Comparison of ENCODE assay signal across 1 cellular context in genomic region chr16:23060458-23061320, GRCh38.
TF ChIP-seq lines count a peak whose summit lies in the region.

No MANE protein-coding gene starts in this region.

TF ChIP-seq in HepG2, 621 proteins besides CTCF, POLR2A, EP300 and RAD21 (continued from another document and continues in another):
- TF ChIP-seq SNAI1 (CRISPR knock-in tag; IDR thresholded peaks at IDR 0.05; ENCODE audit: borderline replicate concordance) (no peak), ARNT2 (CRISPR knock-in tag; IDR thresholded peaks at IDR 0.05; ENCODE audit: low read depth) (0 out of 2 replicates have a peak, but pooled peaks have one; percentile 51), HHEX (CRISPR knock-in tag; IDR thresholded peaks at IDR 0.05) (no peak), GATAD1 (CRISPR knock-in tag; IDR thresholded peaks at IDR 0.05) (0 out of 2 replicates have a peak, but pooled peaks have one; percentile 2), USF2 (IDR thresholded peaks at IDR 0.05; ENCODE audit: low read depth, low read length) (peak; percentile 54), USF2 (CRISPR knock-in tag; IDR thresholded peaks at IDR 0.05; ENCODE audit: borderline replicate concordance) (peak; percentile 31; the same call in 1 of the 2 replicates), ZNF317 (CRISPR knock-in tag; IDR thresholded peaks at IDR 0.05) (no peak), MNT (IDR thresholded peaks at IDR 0.05) (no peak), TAF15 (IDR thresholded peaks at IDR 0.05; ENCODE audit: low read depth, low read length, poor library complexity, severe bottlenecking) (no peak), ZNF296 (CRISPR knock-in tag; conservative IDR thresholded peaks at IDR 0.05) (no peak), ZNF430 (CRISPR knock-in tag; IDR thresholded peaks at IDR 0.05) (0 out of 2 replicates have a peak, but pooled peaks have one; percentile 9), E2F2 (CRISPR knock-in tag; IDR thresholded peaks at IDR 0.05; ENCODE audit: borderline replicate concordance) (no peak), PAX8 (CRISPR knock-in tag; IDR thresholded peaks at IDR 0.05; ENCODE audit: borderline replicate concordance) (no peak), ZNF83 (CRISPR knock-in tag; IDR thresholded peaks at IDR 0.05; ENCODE audit: borderline replicate concordance) (no peak), ZNF256 (CRISPR knock-in tag; conservative IDR thresholded peaks at IDR 0.05) (no peak), MBNL3 (CRISPR knock-in tag; conservative IDR thresholded peaks at IDR 0.05) (no peak), ZBTB20 (CRISPR knock-in tag; IDR thresholded peaks at IDR 0.05; ENCODE audit: borderline replicate concordance, low read depth) (peak; percentile 51; the same call in 1 of the 2 replicates), HNRNPUL1 (IDR thresholded peaks at IDR 0.05; ENCODE audit: low read depth, low read length) (no peak), ZSCAN25 (CRISPR knock-in tag; IDR thresholded peaks at IDR 0.05) (0 out of 2 replicates have a peak, but pooled peaks have one; percentile 35), ZNF569 (CRISPR knock-in tag; IDR thresholded peaks at IDR 0.05; ENCODE audit: borderline replicate concordance) (no peak), KLF13 (CRISPR knock-in tag; IDR thresholded peaks at IDR 0.05) (no peak), SMC3 (IDR thresholded peaks at IDR 0.05; ENCODE audit: low read length) (peak; percentile 90), ZNF580 (CRISPR knock-in tag; IDR thresholded peaks at IDR 0.05; ENCODE audit: borderline replicate concordance, low read depth) (0 out of 2 replicates have a peak, but pooled peaks have one; percentile 43), ZSCAN30 (CRISPR knock-in tag; IDR thresholded peaks at IDR 0.05) (no peak), SAFB2 (CRISPR knock-in tag; IDR thresholded peaks at IDR 0.05; ENCODE audit: borderline replicate concordance, low read depth) (no peak), KDM2A (CRISPR knock-in tag; IDR thresholded peaks at IDR 0.05; ENCODE audit: borderline replicate concordance, low read depth) (no peak), POLR2G (IDR thresholded peaks at IDR 0.05; ENCODE audit: low read depth, low read length) (peak; percentile 55; the same call in 1 of the 2 replicates), ZNF468 (CRISPR knock-in tag; IDR thresholded peaks at IDR 0.05) (no peak), ZNF34 (CRISPR knock-in tag; IDR thresholded peaks at IDR 0.05; ENCODE audit: borderline replicate concordance) (no peak), ZKSCAN1 (IDR thresholded peaks at IDR 0.05; ENCODE audit: low read length) (no peak), STAG1 (CRISPR knock-in tag; IDR thresholded peaks at IDR 0.05) (peak; percentile 82), ZNF557 (CRISPR knock-in tag; IDR thresholded peaks at IDR 0.05) (no peak), ZC3H13 (CRISPR knock-in tag; IDR thresholded peaks at IDR 0.05) (peak; percentile 84), TEF (CRISPR knock-in tag; IDR thresholded peaks at IDR 0.05) (no peak), SSRP1 (CRISPR knock-in tag; IDR thresholded peaks at IDR 0.05) (0 out of 2 replicates have a peak, but pooled peaks have one; percentile 65), TIGD3 (CRISPR knock-in tag; IDR thresholded peaks at IDR 0.05; ENCODE audit: borderline replicate concordance) (no peak), ZNF564 (CRISPR knock-in tag; IDR thresholded peaks at IDR 0.05) (no peak)
- TF ChIP-seq, protein P1, sequence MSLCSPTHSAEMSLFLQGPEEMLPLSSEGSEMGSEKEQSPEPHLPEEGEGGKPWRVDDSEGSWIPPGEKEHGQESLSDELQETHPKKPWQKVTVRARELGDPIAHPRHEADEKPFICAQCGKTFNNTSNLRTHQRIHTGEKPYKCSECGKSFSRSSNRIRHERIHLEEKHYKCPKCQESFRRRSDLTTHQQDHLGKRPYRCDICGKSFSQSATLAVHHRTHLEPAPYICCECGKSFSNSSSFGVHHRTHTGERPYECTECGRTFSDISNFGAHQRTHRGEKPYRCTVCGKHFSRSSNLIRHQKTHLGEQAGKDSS (CRISPR knock-in tag; IDR thresholded peaks at IDR 0.05; ENCODE audit: borderline replicate concordance, low read depth) = peak; percentile 58; the same call in 1 of the 2 replicates
- TF ChIP-seq, protein P2, sequence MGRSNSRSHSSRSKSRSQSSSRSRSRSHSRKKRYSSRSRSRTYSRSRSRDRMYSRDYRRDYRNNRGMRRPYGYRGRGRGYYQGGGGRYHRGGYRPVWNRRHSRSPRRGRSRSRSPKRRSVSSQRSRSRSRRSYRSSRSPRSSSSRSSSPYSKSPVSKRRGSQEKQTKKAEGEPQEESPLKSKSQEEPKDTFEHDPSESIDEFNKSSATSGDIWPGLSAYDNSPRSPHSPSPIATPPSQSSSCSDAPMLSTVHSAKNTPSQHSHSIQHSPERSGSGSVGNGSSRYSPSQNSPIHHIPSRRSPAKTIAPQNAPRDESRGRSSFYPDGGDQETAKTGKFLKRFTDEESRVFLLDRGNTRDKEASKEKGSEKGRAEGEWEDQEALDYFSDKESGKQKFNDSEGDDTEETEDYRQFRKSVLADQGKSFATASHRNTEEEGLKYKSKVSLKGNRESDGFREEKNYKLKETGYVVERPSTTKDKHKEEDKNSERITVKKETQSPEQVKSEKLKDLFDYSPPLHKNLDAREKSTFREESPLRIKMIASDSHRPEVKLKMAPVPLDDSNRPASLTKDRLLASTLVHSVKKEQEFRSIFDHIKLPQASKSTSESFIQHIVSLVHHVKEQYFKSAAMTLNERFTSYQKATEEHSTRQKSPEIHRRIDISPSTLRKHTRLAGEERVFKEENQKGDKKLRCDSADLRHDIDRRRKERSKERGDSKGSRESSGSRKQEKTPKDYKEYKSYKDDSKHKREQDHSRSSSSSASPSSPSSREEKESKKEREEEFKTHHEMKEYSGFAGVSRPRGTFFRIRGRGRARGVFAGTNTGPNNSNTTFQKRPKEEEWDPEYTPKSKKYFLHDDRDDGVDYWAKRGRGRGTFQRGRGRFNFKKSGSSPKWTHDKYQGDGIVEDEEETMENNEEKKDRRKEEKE (IDR thresholded peaks at IDR 0.05) = no peak
- TF ChIP-seq, protein P3, sequence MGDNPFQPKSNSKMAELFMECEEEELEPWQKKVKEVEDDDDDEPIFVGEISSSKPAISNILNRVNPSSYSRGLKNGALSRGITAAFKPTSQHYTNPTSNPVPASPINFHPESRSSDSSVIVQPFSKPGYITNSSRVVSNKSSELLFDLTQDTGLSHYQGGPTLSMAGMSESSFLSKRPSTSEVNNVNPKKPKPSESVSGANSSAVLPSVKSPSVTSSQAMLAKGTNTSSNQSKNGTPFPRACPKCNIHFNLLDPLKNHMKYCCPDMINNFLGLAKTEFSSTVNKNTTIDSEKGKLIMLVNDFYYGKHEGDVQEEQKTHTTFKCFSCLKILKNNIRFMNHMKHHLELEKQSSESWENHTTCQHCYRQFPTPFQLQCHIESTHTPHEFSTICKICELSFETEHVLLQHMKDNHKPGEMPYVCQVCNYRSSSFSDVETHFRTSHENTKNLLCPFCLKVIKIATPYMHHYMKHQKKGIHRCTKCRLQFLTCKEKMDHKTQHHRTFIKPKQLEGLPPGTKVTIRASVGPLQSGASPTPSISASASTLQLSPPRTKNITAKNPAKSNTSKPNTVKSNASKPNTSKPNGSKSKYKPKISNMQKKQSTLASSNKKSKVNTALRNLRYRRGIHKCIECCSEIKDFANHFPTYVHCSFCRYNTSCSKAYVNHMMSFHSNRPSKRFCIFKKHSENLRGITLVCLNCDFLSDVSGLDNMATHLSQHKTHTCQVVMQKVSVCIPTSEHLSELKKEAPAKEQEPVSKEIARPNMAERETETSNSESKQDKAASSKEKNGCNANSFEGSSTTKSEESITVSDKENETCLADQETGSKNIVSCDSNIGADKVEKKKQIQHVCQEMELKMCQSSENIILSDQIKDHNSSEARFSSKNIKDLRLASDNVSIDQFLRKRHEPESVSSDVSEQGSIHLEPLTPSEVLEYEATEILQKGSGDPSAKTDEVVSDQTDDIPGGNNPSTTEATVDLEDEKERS (CRISPR knock-in tag; IDR thresholded peaks at IDR 0.05) = no peak
- TF ChIP-seq, protein P4, sequence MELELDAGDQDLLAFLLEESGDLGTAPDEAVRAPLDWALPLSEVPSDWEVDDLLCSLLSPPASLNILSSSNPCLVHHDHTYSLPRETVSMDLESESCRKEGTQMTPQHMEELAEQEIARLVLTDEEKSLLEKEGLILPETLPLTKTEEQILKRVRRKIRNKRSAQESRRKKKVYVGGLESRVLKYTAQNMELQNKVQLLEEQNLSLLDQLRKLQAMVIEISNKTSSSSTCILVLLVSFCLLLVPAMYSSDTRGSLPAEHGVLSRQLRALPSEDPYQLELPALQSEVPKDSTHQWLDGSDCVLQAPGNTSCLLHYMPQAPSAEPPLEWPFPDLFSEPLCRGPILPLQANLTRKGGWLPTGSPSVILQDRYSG (CRISPR knock-in tag; IDR thresholded peaks at IDR 0.05) = no peak
- TF ChIP-seq, protein P5, sequence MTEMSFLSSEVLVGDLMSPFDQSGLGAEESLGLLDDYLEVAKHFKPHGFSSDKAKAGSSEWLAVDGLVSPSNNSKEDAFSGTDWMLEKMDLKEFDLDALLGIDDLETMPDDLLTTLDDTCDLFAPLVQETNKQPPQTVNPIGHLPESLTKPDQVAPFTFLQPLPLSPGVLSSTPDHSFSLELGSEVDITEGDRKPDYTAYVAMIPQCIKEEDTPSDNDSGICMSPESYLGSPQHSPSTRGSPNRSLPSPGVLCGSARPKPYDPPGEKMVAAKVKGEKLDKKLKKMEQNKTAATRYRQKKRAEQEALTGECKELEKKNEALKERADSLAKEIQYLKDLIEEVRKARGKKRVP (CRISPR knock-in tag; IDR thresholded peaks at IDR 0.05) = peak in 1 of 2 experiments; percentile 25; a peak in 1 of 4 replicates
- TF ChIP-seq, protein P6, sequence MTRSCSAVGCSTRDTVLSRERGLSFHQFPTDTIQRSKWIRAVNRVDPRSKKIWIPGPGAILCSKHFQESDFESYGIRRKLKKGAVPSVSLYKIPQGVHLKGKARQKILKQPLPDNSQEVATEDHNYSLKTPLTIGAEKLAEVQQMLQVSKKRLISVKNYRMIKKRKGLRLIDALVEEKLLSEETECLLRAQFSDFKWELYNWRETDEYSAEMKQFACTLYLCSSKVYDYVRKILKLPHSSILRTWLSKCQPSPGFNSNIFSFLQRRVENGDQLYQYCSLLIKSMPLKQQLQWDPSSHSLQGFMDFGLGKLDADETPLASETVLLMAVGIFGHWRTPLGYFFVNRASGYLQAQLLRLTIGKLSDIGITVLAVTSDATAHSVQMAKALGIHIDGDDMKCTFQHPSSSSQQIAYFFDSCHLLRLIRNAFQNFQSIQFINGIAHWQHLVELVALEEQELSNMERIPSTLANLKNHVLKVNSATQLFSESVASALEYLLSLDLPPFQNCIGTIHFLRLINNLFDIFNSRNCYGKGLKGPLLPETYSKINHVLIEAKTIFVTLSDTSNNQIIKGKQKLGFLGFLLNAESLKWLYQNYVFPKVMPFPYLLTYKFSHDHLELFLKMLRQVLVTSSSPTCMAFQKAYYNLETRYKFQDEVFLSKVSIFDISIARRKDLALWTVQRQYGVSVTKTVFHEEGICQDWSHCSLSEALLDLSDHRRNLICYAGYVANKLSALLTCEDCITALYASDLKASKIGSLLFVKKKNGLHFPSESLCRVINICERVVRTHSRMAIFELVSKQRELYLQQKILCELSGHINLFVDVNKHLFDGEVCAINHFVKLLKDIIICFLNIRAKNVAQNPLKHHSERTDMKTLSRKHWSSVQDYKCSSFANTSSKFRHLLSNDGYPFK (CRISPR knock-in tag; IDR thresholded peaks at IDR 0.05; ENCODE audit: borderline replicate concordance) = no peak
